In the genomic region with DNA sequence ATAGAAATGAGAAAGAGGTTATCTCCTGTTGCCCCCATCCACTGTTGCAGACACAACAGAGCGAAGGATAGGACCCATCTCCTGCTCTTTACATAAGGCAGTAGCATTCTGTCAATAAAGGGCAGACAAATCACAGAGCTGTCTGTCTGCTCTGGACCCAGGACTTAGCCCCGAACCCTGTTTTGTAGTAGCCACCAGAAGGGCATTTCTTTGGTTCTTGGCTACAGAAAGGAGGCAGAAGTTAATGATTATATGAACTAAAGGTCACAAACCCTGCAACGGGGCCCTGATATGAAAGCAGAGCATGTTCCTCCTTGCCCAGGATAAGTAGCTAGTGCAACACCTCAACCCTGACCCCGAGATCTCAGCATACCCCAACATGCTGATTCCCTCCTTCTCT, we compare ENCODE assay signal across 37 cellular contexts.
"Had no signal": no experiment of that assay in that cellular context is flagged by ENCODE, and none has a peak within 500 bp of the region (broad histone marks: within the 10 kb centered on the region; RNA-seq: fewer than 3 reads in every experiment).

No MANE protein-coding gene starts in this region.

- H3K27ac Mint-ChIP-seq: activated B cell treated with CpG ODN at 0.5 μM for 24 hours; activated CD8-positive, alpha-beta T cell treated with anti-CD3 and anti-CD28 coated beads for 36 hours; activated naive CD4-positive, alpha-beta T cell treated with anti-CD3 and anti-CD28 coated beads for 36 hours; activated naive CD4-positive, alpha-beta T cell treated with anti-CD3 and anti-CD28 coated beads, Interleukin-2, amount 50 U/mL, for 24 hours; activated naive CD8-positive, alpha-beta T cell treated with anti-CD3 and anti-CD28 coated beads for 36 hours; activated naive CD8-positive, alpha-beta T cell treated with anti-CD3 and anti-CD28 coated beads, Interleukin-2, amount 50 U/mL, for 24 hours; activated T-helper 1 cell treated with anti-CD3 and anti-CD28 coated beads, Interleukin-12 subunit alpha, Interleukin-12 subunit beta, Interleukin-2, Interleukin-4 antibody, amounts not matched to agents 30 ng/mL and 10 ng/mL and 1 ng/mL, durations not matched to agents 14 hours and 24 hours and 36 hours; activated T-helper 2 cell treated with anti-CD3 and anti-CD28 coated beads, Interferon-gamma antibody, Interleukin-2, Interleukin-4, amounts not matched to agents 10 μg/mL and 5 μg/mL and 100 μg/mL, durations not matched to agents 14 hours and 24 hours and 36 hours; effector memory CD8-positive, alpha-beta T cell; T-helper 17 cell; T-helper 2 cell treated with Interferon-gamma antibody and Interleukin-4, amounts not matched to agents 5 μg/mL and 100 μg/mL, for 36 hours had no signal

- H3K9me3 Mint-ChIP-seq: activated naive CD4-positive, alpha-beta T cell treated with anti-CD3 and anti-CD28 coated beads, Interleukin-2, amount 50 U/mL, for 24 hours; activated T-helper 1 cell treated with anti-CD3 and anti-CD28 coated beads, Interleukin-12 subunit alpha, Interleukin-12 subunit beta, Interleukin-2, Interleukin-4 antibody, amounts not matched to agents 30 ng/mL and 10 ng/mL and 1 ng/mL, durations not matched to agents 14 hours and 24 hours and 36 hours had no signal

- H3K27ac ChIP-seq: adrenal gland, body of pancreas, esophagus muscularis mucosa, foreskin keratinocyte, gastrocnemius medialis, heart left ventricle, WERI-Rb-1 had no signal

- H3K9me3 ChIP-seq: adrenal gland, body of pancreas had no signal

- DNase-seq: activated B cell treated with CpG ODN at 0.5 μM for 24 hours; activated CD4-positive, alpha-beta T cell treated with anti-CD3 and anti-CD28 coated beads for 48 hours; activated CD4-positive, alpha-beta T cell treated with anti-CD3 and anti-CD28 coated beads, Interleukin-2, amount 50 U/mL, for 1 hour; activated CD4-positive, alpha-beta T cell treated with anti-CD3 and anti-CD28 coated beads, Interleukin-2, amount 50 U/mL, for 48 hours; activated CD8-positive, alpha-beta memory T cell treated with anti-CD3 and anti-CD28 coated beads for 24 hours; activated CD8-positive, alpha-beta memory T cell treated with anti-CD3 and anti-CD28 coated beads, Interleukin-2, amount 50 U/mL, for 4 hours; activated CD8-positive, alpha-beta T cell treated with anti-CD3 and anti-CD28 coated beads for 36 hours; activated effector memory CD4-positive, alpha-beta T cell treated with anti-CD3 and anti-CD28 coated beads, Interleukin-2, amount 50 U/mL, for 16 hours; activated naive CD4-positive, alpha-beta T cell treated with anti-CD3 and anti-CD28 coated beads for 36 hours; activated naive CD8-positive, alpha-beta T cell treated with anti-CD3 and anti-CD28 coated beads for 36 hours; activated naive CD8-positive, alpha-beta T cell treated with anti-CD3 and anti-CD28 coated beads, Interleukin-2, amount 50 U/mL, for 24 hours; activated T-cell treated with anti-CD3 and anti-CD28 coated beads, Interleukin-2, amount 50 U/mL, for 1 hour; activated T-cell treated with anti-CD3 and anti-CD28 coated beads, Interleukin-2, amount 50 U/mL, for 48 hours; adrenal gland; amygdala; aorta; body of pancreas; caudate nucleus; cortex of kidney; dermis blood vessel endothelial cell; effector CD4-positive, alpha-beta T cell; effector memory CD8-positive, alpha-beta T cell; erythroblast; foreskin keratinocyte; gastrocnemius medialis; glutamatergic neuron; heart left ventricle; T-helper 17 cell; T1000; WERI-Rb-1 had no signal

- H3K36me3 ChIP-seq: adrenal gland, esophagus muscularis mucosa, gastrocnemius medialis, WERI-Rb-1 had no signal

- ATAC-seq: activated CD4-positive, CD25-positive, alpha-beta regulatory T cell treated with anti-CD3 and anti-CD28 coated beads, Interleukin-2, amount 50 U/mL, for 24 hours; activated CD8-positive, alpha-beta T cell treated with anti-CD3 and anti-CD28 coated beads for 36 hours; activated naive CD8-positive, alpha-beta T cell treated with anti-CD3 and anti-CD28 coated beads, Interleukin-2, amount 50 U/mL, for 24 hours; body of pancreas; effector memory CD8-positive, alpha-beta T cell; foreskin keratinocyte; gastrocnemius medialis; heart left ventricle; T-helper 17 cell had no signal

- H3K27me3 Mint-ChIP-seq: activated B cell treated with CpG ODN at 0.5 μM for 24 hours; activated CD8-positive, alpha-beta T cell treated with anti-CD3 and anti-CD28 coated beads for 36 hours; activated naive CD4-positive, alpha-beta T cell treated with anti-CD3 and anti-CD28 coated beads, Interleukin-2, amount 50 U/mL, for 24 hours; activated naive CD8-positive, alpha-beta T cell treated with anti-CD3 and anti-CD28 coated beads for 36 hours; activated naive CD8-positive, alpha-beta T cell treated with anti-CD3 and anti-CD28 coated beads, Interleukin-2, amount 50 U/mL, for 24 hours; effector memory CD8-positive, alpha-beta T cell; T-helper 17 cell had no signal

- FAIRE-seq: colon had no signal

- H3K4me3 Mint-ChIP-seq: activated B cell treated with CpG ODN at 0.5 μM for 24 hours; activated CD8-positive, alpha-beta T cell treated with anti-CD3 and anti-CD28 coated beads for 36 hours; activated naive CD4-positive, alpha-beta T cell treated with anti-CD3 and anti-CD28 coated beads for 36 hours; activated naive CD4-positive, alpha-beta T cell treated with anti-CD3 and anti-CD28 coated beads, Interleukin-2, amount 50 U/mL, for 24 hours; activated naive CD8-positive, alpha-beta T cell treated with anti-CD3 and anti-CD28 coated beads for 36 hours; activated naive CD8-positive, alpha-beta T cell treated with anti-CD3 and anti-CD28 coated beads, Interleukin-2, amount 50 U/mL, for 24 hours; activated T-helper 1 cell treated with anti-CD3 and anti-CD28 coated beads, Interleukin-12 subunit alpha, Interleukin-12 subunit beta, Interleukin-2, Interleukin-4 antibody, amounts not matched to agents 30 ng/mL and 10 ng/mL and 1 ng/mL, durations not matched to agents 14 hours and 24 hours and 36 hours; effector memory CD8-positive, alpha-beta T cell; T-helper 17 cell; T-helper 2 cell treated with Interferon-gamma antibody and Interleukin-4, amounts not matched to agents 5 μg/mL and 100 μg/mL, for 36 hours had no signal

- H3K4me3 ChIP-seq: adrenal gland, body of pancreas, esophagus muscularis mucosa, gastrocnemius medialis, heart left ventricle had no signal

- H3K27me3 ChIP-seq: adrenal gland, body of pancreas, esophagus muscularis mucosa, foreskin keratinocyte, gastrocnemius medialis, heart left ventricle had no signal

- H3K36me3 Mint-ChIP-seq: activated naive CD4-positive, alpha-beta T cell treated with anti-CD3 and anti-CD28 coated beads, Interleukin-2, amount 50 U/mL, for 24 hours; activated naive CD8-positive, alpha-beta T cell treated with anti-CD3 and anti-CD28 coated beads for 36 hours had no signal

- H3K4me1 Mint-ChIP-seq: activated B cell treated with CpG ODN at 0.5 μM for 24 hours; activated naive CD4-positive, alpha-beta T cell treated with anti-CD3 and anti-CD28 coated beads, Interleukin-2, amount 50 U/mL, for 24 hours; activated naive CD8-positive, alpha-beta T cell treated with anti-CD3 and anti-CD28 coated beads for 36 hours; activated naive CD8-positive, alpha-beta T cell treated with anti-CD3 and anti-CD28 coated beads, Interleukin-2, amount 50 U/mL, for 24 hours; T-helper 17 cell had no signal

- H3K4me1 ChIP-seq: adrenal gland, body of pancreas, esophagus muscularis mucosa, foreskin keratinocyte, gastrocnemius medialis had no signal
